In genomic region chr7:134453526-134453925, GRCh38 we compare ENCODE assay signal across 18 cellular contexts. TPM values are rescaled to one million over a fixed set of nuclear protein-coding genes. Genes with fewer than 3 reads are reported as not detected.
DNase-seq lines count a peak whose midpoint lies in the region; ATAC-seq and TF ChIP-seq lines count a peak whose summit lies in the region.
"Had no signal": no experiment of that assay in that cellular context is flagged by ENCODE, and none has a peak within 500 bp of the region (broad histone marks: within the 10 kb centered on the region; RNA-seq: fewer than 3 reads in every experiment).

No MANE protein-coding gene starts in this region.

- intact Hi-C loops in dendritic cell treated with granulocyte-macrophage colony-stimulating factor and Interleukin-4, amounts not matched to agents 40 ng/mL and 50 ng/mL, for 4 days (cut with micrococcal nuclease) = no loop called here

- DNase-seq in neural progenitor cell (ENCODE audit: low spot score) (no peak), ecto neural progenitor cell (ENCODE audit: low spot score) (no peak), ACHN (no peak), DMS153 treated with DMSO at 0.1 percent for 48 hours (lab: John Stamatoyannopoulos, UW; ENCODE audit: unreplicated experiment) (no peak)
- DNase-seq in activated naive CD8-positive, alpha-beta T cell treated with anti-CD3 and anti-CD28 coated beads, Interleukin-2, amount 50 U/mL, for 24 hours = no peak
- DNase-seq: activated CD8-positive, alpha-beta T cell treated with anti-CD3 and anti-CD28 coated beads for 36 hours; activated gamma-delta T cell; body of pancreas; effector memory CD4-positive, alpha-beta T cell; GOT3; NCI-H1436 treated with DMSO at 0.1 percent for 48 hours; NCI-H446; NCI-H774; spleen had no signal

- in situ Hi-C loops in ACHN (cut with HindIII; ENCODE audit: low pct_ligation_motif_present, low pct_unique_long_range_greater_than_20kb, low sequenced_read_pairs) = no loop called here

- TF ChIP-seq CTCF in Loucy (conservative IDR thresholded peaks at IDR 0.05; ENCODE audit: low read length) = no peak
- TF ChIP-seq CTCF in neural progenitor cell (IDR thresholded peaks at IDR 0.05) = no peak

- H3K4me3 Mint-ChIP-seq in dendritic cell treated with granulocyte-macrophage colony-stimulating factor and Interleukin-4, amounts not matched to agents 40 ng/mL and 50 ng/mL, for 4 days = no peak overlapping the region
- H3K4me3 Mint-ChIP-seq in neural progenitor cell = no peak overlapping the region
- H3K4me3 Mint-ChIP-seq in activated naive CD8-positive, alpha-beta T cell treated with anti-CD3 and anti-CD28 coated beads, Interleukin-2, amount 50 U/mL, for 24 hours = no peak overlapping the region
- H3K4me3 Mint-ChIP-seq: activated CD8-positive, alpha-beta T cell treated with anti-CD3 and anti-CD28 coated beads for 36 hours had no signal

- peaks cover 40 to 58% (median 52%) of the 10 kb centered on the region in 11 experiments for H3K36me3 ChIP-seq in BLaER1 treated with 17β-estradiol and CSF1 and Interleukin-3, amounts not matched to agents 10 nM and 100 nM
- peaks cover 25% of the 10 kb centered on the region; the same call in 1 of the 2 replicates for H3K36me3 ChIP-seq in Loucy (ENCODE audit: insufficient read depth, low read length)
- no peaks in the 10 kb centered on the region for H3K36me3 ChIP-seq in neural progenitor cell

- H3K9me3 ChIP-seq in BLaER1 treated with 17β-estradiol and CSF1 and Interleukin-3, amounts not matched to agents 10 nM and 100 nM (replicated peaks in 1 of 11) = no peaks in the 10 kb centered on the region
- no peaks in the 10 kb centered on the region for H3K9me3 ChIP-seq in Loucy (ENCODE audit: insufficient read depth, low read depth, low read length)
- H3K9me3 ChIP-seq in neural progenitor cell (ENCODE audit: low read depth) = no peaks in the 10 kb centered on the region
- H3K9me3 ChIP-seq: body of pancreas, spleen had no signal

- peaks cover 72% of the 10 kb centered on the region for H3K4me1 Mint-ChIP-seq in dendritic cell treated with granulocyte-macrophage colony-stimulating factor and Interleukin-4, amounts not matched to agents 40 ng/mL and 50 ng/mL, for 4 days (ENCODE audit: low read depth)
- peaks cover 29% of the 10 kb centered on the region for H3K4me1 Mint-ChIP-seq in neural progenitor cell
- peaks cover 40% of the 10 kb centered on the region for H3K4me1 Mint-ChIP-seq in activated naive CD8-positive, alpha-beta T cell treated with anti-CD3 and anti-CD28 coated beads, Interleukin-2, amount 50 U/mL, for 24 hours

- H3K4me2 ChIP-seq in BLaER1 treated with 17β-estradiol and CSF1 and Interleukin-3, amounts not matched to agents 10 nM and 100 nM = peak overlapping the region; percentile 86 to 96 (median 93)
- H3K4me2 ChIP-seq in Loucy (ENCODE audit: low read depth, low read length, poor library complexity, severe bottlenecking) = peak overlapping the region; percentile 72
- H3K4me2 ChIP-seq in neural progenitor cell = no peak overlapping the region

- peak overlapping the region; percentile 59 to 77 (median 68); a peak in 20 of 22 replicates for H3K27ac ChIP-seq in BLaER1 treated with 17β-estradiol and CSF1 and Interleukin-3, amounts not matched to agents 10 nM and 100 nM
- H3K27ac ChIP-seq in neural progenitor cell = no peak overlapping the region

- no peak overlapping the region for H2AFZ ChIP-seq in Loucy (ENCODE audit: low read length)
- H2AFZ ChIP-seq in neural progenitor cell (replicated peaks) = no peak overlapping the region

- H4K20me1 ChIP-seq in BLaER1 treated with 17β-estradiol and CSF1 and Interleukin-3, amounts not matched to agents 10 nM and 100 nM = peaks cover 0 to 70% (median 29%) of the 10 kb centered on the region in 11 experiments; a peak in 13 of 22 replicates
- peaks cover 15% of the 10 kb centered on the region for H4K20me1 ChIP-seq in Loucy (ENCODE audit: insufficient read depth, low read length, poor library complexity, severe bottlenecking)
- H4K20me1 ChIP-seq in neural progenitor cell (ENCODE audit: low read depth) = peaks cover 20% of the 10 kb centered on the region

- H3K9me3 Mint-ChIP-seq in dendritic cell treated with granulocyte-macrophage colony-stimulating factor and Interleukin-4, amounts not matched to agents 40 ng/mL and 50 ng/mL, for 4 days = no peaks in the 10 kb centered on the region
- no peaks in the 10 kb centered on the region for H3K9me3 Mint-ChIP-seq in neural progenitor cell
- no peaks in the 10 kb centered on the region for H3K9me3 Mint-ChIP-seq in activated naive CD8-positive, alpha-beta T cell treated with anti-CD3 and anti-CD28 coated beads, Interleukin-2, amount 50 U/mL, for 24 hours
- H3K9me3 Mint-ChIP-seq: activated CD8-positive, alpha-beta T cell treated with anti-CD3 and anti-CD28 coated beads for 36 hours had no signal

- H3F3A ChIP-seq in Loucy (ENCODE audit: low read depth) = no peaks in the 10 kb centered on the region
- H3F3A ChIP-seq in neural progenitor cell (ENCODE audit: low read depth) = no peaks in the 10 kb centered on the region

- H3K36me3 Mint-ChIP-seq in dendritic cell treated with granulocyte-macrophage colony-stimulating factor and Interleukin-4, amounts not matched to agents 40 ng/mL and 50 ng/mL, for 4 days (ENCODE audit: low read depth) = peaks cover 55% of the 10 kb centered on the region
- H3K36me3 Mint-ChIP-seq in neural progenitor cell = peaks cover 25% of the 10 kb centered on the region
- peaks cover 17% of the 10 kb centered on the region for H3K36me3 Mint-ChIP-seq in activated naive CD8-positive, alpha-beta T cell treated with anti-CD3 and anti-CD28 coated beads, Interleukin-2, amount 50 U/mL, for 24 hours (ENCODE audit: low read depth)

- H3K4me3 ChIP-seq in BLaER1 treated with 17β-estradiol and CSF1 and Interleukin-3, amounts not matched to agents 10 nM and 100 nM = peak overlapping the region; percentile 14 to 49 (median 34); a peak in 12 of 20 replicates
- no peak overlapping the region for H3K4me3 ChIP-seq in Loucy (ENCODE audit: low read length, poor library complexity, severe bottlenecking)
- H3K4me3 ChIP-seq in neural progenitor cell = no peak overlapping the region
- H3K4me3 ChIP-seq: body of pancreas, spleen had no signal

- ATAC-seq in activated naive CD8-positive, alpha-beta T cell treated with anti-CD3 and anti-CD28 coated beads, Interleukin-2, amount 50 U/mL, for 24 hours = no peak
- ATAC-seq: activated CD8-positive, alpha-beta T cell treated with anti-CD3 and anti-CD28 coated beads for 36 hours; body of pancreas; HepG2 had no signal

- no peaks in the 10 kb centered on the region for H3K27me3 ChIP-seq in BLaER1 treated with 17β-estradiol and CSF1 and Interleukin-3, amounts not matched to agents 10 nM and 100 nM
- H3K27me3 ChIP-seq in Loucy (ENCODE audit: insufficient read depth, low read length, poor library complexity, severe bottlenecking) (no peaks in the 10 kb centered on the region), neural progenitor cell (no peaks in the 10 kb centered on the region)
- H3K27me3 ChIP-seq: body of pancreas had no signal

- H3K4me1 ChIP-seq in BLaER1 treated with 17β-estradiol and CSF1 and Interleukin-3, amounts not matched to agents 10 nM and 100 nM = peaks cover 76 to 95% (median 86%) of the 10 kb centered on the region in 10 experiments
- H3K4me1 ChIP-seq in Loucy (ENCODE audit: insufficient read depth, low read length, poor library complexity, severe bottlenecking) = peaks cover 26% of the 10 kb centered on the region
- H3K4me1 ChIP-seq in neural progenitor cell = peaks cover 8% of the 10 kb centered on the region

- no peaks in the 10 kb centered on the region for H3K9me2 ChIP-seq in Loucy (replicated peaks; ENCODE audit: low read depth, low read length)

- no peaks in the 10 kb centered on the region for H3K27me3 Mint-ChIP-seq in dendritic cell treated with granulocyte-macrophage colony-stimulating factor and Interleukin-4, amounts not matched to agents 40 ng/mL and 50 ng/mL, for 4 days
- H3K27me3 Mint-ChIP-seq in neural progenitor cell (ENCODE audit: insufficient read depth, low read depth) = peaks cover 2% of the 10 kb centered on the region
- no peaks in the 10 kb centered on the region for H3K27me3 Mint-ChIP-seq in activated naive CD8-positive, alpha-beta T cell treated with anti-CD3 and anti-CD28 coated beads, Interleukin-2, amount 50 U/mL, for 24 hours
- H3K27me3 Mint-ChIP-seq: activated CD8-positive, alpha-beta T cell treated with anti-CD3 and anti-CD28 coated beads for 36 hours had no signal

- peak overlapping the region; percentile 3 to 69 (median 37); a peak in 14 of 22 replicates for H3K9ac ChIP-seq in BLaER1 treated with 17β-estradiol and CSF1 and Interleukin-3, amounts not matched to agents 10 nM and 100 nM
- H3K9ac ChIP-seq in Loucy (ENCODE audit: low read depth, low read length, poor library complexity, severe bottlenecking) = no peak overlapping the region
- H3K9ac ChIP-seq in neural progenitor cell = no peak overlapping the region

- H3K79me2 ChIP-seq in Loucy (ENCODE audit: insufficient read depth, low read length) (peaks cover 31% of the 10 kb centered on the region), neural progenitor cell (ENCODE audit: low read depth) (peaks cover 38% of the 10 kb centered on the region)

- peak overlapping the region; percentile 76 for H3K27ac Mint-ChIP-seq in dendritic cell treated with granulocyte-macrophage colony-stimulating factor and Interleukin-4, amounts not matched to agents 40 ng/mL and 50 ng/mL, for 4 days
- peak overlapping the region; percentile 24 for H3K27ac Mint-ChIP-seq in neural progenitor cell
- H3K27ac Mint-ChIP-seq in activated naive CD8-positive, alpha-beta T cell treated with anti-CD3 and anti-CD28 coated beads, Interleukin-2, amount 50 U/mL, for 24 hours = no peak overlapping the region

RNA-seq across cellular contexts. Expression of gene AKR1B1, which starts 5.4 kb away (rescaled TPM):
- total RNA-seq in neural progenitor cell (ENCODE audit: low replicate concordance) = 105 and 153 TPM in 2 replicates

Comparison
In these comparisons a context has a peak if more than half of its experiments do, and no peak if none do; other contexts are left out.
1. H3K4me3 ChIP-seq: peak in BLaER1 treated with 17β-estradiol and CSF1 and Interleukin-3, amounts not matched to agents 10 nM and 100 nM (10 of 10); none in Loucy (single experiment) and neural progenitor cell (single experiment).
2. H3K9ac ChIP-seq: peak in BLaER1 treated with 17β-estradiol and CSF1 and Interleukin-3, amounts not matched to agents 10 nM and 100 nM (11 of 11); none in Loucy (single experiment) and neural progenitor cell (single experiment).